Comparison of ENCODE assay signal across 24 cellular contexts in the genomic region with DNA sequence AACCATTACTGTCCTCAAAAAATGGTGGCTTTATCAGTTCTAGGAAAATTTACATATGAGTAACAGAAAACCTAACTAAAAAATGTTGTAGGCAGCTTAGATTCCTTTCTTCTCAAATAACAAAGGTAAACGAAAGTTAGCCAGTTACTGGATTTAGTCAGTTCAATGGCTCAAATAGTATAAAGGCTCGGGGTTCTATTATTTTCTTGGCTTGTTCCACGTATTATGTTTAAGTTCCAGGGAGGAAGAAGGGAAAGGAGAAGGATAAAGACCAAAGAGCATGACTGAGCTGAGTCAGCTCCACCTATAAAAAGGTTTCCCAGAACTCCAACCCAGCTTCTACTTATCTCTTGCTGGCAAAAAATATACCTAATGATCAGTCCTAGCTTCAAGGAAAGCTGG. TPM values are rescaled to one million over a fixed set of nuclear protein-coding genes. Genes with fewer than 3 reads are reported as not detected.
"Had no signal": no experiment of that assay in that cellular context is flagged by ENCODE, and none has a peak within 500 bp of the region (broad histone marks: within the 10 kb centered on the region; RNA-seq: fewer than 3 reads in every experiment).

No MANE protein-coding gene starts in this region.

- H3K27me3 Mint-ChIP-seq: activated CD4-positive, alpha-beta T cell treated with anti-CD3 and anti-CD28 coated beads, Interleukin-2, amount 10 ng/mL, durations not matched to agents 24 days and 14 days; activated naive CD8-positive, alpha-beta T cell treated with anti-CD3 and anti-CD28 coated beads for 36 hours; naive thymus-derived CD4-positive, alpha-beta T cell had no signal

- H3K27ac Mint-ChIP-seq: activated CD4-positive, alpha-beta T cell treated with anti-CD3 and anti-CD28 coated beads, Interleukin-2, amount 10 ng/mL, durations not matched to agents 24 days and 14 days; activated naive CD8-positive, alpha-beta T cell treated with anti-CD3 and anti-CD28 coated beads for 36 hours; activated T-helper 1 cell treated with anti-CD3 and anti-CD28 coated beads, Interleukin-12 subunit alpha, Interleukin-12 subunit beta, Interleukin-2, Interleukin-4 antibody, amounts not matched to agents 30 ng/mL and 10 ng/mL and 1 ng/mL, durations not matched to agents 14 hours and 24 hours and 36 hours; naive thymus-derived CD4-positive, alpha-beta T cell had no signal

- H3K27me3 ChIP-seq: foreskin keratinocyte, tibial nerve had no signal

- DNase-seq: activated CD4-positive, alpha-beta T cell treated with anti-CD3 and anti-CD28 coated beads, Interleukin-2, amount 10 ng/mL, durations not matched to agents 24 days and 14 days; activated CD4-positive, CD25-positive, alpha-beta regulatory T cell; activated naive CD8-positive, alpha-beta T cell treated with anti-CD3 and anti-CD28 coated beads for 36 hours; amygdala; cortex of kidney; effector CD4-positive, alpha-beta T cell; foreskin keratinocyte; immature natural killer cell; left cardiac atrium; lower lobe of right lung; mucosa of descending colon; naive thymus-derived CD4-positive, alpha-beta T cell; nucleus accumbens; right cardiac atrium; stimulated activated CD4-positive, alpha-beta T cell treated with anti-CD3 and anti-CD28 coated beads, Interleukin-4, amount 100 ng/mL, for 24 hours; stimulated activated CD8-positive, alpha-beta memory T cell treated with anti-CD3 and anti-CD28 coated beads, Interleukin-4, amount 100 ng/mL, for 48 hours; stimulated activated naive CD4-positive, alpha-beta T cell treated with Interleukin-2 at 50 U/mL for 16 hours; substantia nigra; SW 1271 had no signal

- H3K4me1 Mint-ChIP-seq: activated naive CD8-positive, alpha-beta T cell treated with anti-CD3 and anti-CD28 coated beads for 36 hours had no signal

- H3K36me3 ChIP-seq: lower lobe of right lung, tibial nerve had no signal

- H3K4me1 ChIP-seq: foreskin keratinocyte, lower lobe of right lung, tibial nerve had no signal

- H3K27ac ChIP-seq: foreskin keratinocyte, lower lobe of right lung, skin epidermis, tibial nerve had no signal

- ATAC-seq: foreskin keratinocyte; left cardiac atrium; lower lobe of right lung; mucosa of descending colon; naive thymus-derived CD4-positive, alpha-beta T cell; right cardiac atrium had no signal

- H3K9me3 Mint-ChIP-seq: activated CD4-positive, alpha-beta T cell treated with anti-CD3 and anti-CD28 coated beads, Interleukin-2, amount 10 ng/mL, durations not matched to agents 24 days and 14 days; activated naive CD8-positive, alpha-beta T cell treated with anti-CD3 and anti-CD28 coated beads for 36 hours; activated T-helper 1 cell treated with anti-CD3 and anti-CD28 coated beads, Interleukin-12 subunit alpha, Interleukin-12 subunit beta, Interleukin-2, Interleukin-4 antibody, amounts not matched to agents 30 ng/mL and 10 ng/mL and 1 ng/mL, durations not matched to agents 14 hours and 24 hours and 36 hours; immature natural killer cell; naive thymus-derived CD4-positive, alpha-beta T cell had no signal

- H3K9me3 ChIP-seq: lower lobe of right lung, mucosa of descending colon had no signal

- H3K36me3 Mint-ChIP-seq: immature natural killer cell had no signal

- H3K4me3 ChIP-seq: lower lobe of right lung, mucosa of descending colon, skin epidermis, tibial nerve had no signal

- H3K4me3 Mint-ChIP-seq: activated CD4-positive, alpha-beta T cell treated with anti-CD3 and anti-CD28 coated beads, Interleukin-2, amount 10 ng/mL, durations not matched to agents 24 days and 14 days; activated naive CD8-positive, alpha-beta T cell treated with anti-CD3 and anti-CD28 coated beads for 36 hours; activated T-helper 1 cell treated with anti-CD3 and anti-CD28 coated beads, Interleukin-12 subunit alpha, Interleukin-12 subunit beta, Interleukin-2, Interleukin-4 antibody, amounts not matched to agents 30 ng/mL and 10 ng/mL and 1 ng/mL, durations not matched to agents 14 hours and 24 hours and 36 hours; immature natural killer cell; naive thymus-derived CD4-positive, alpha-beta T cell had no signal

RNA-seq across cellular contexts. Expression of gene MAB21L2, which starts 41.0 kb away (rescaled TPM):
- total RNA-seq: activated CD4-positive, alpha-beta T cell treated with anti-CD3 and anti-CD28 coated beads, Interleukin-2, amount 10 ng/mL, durations not matched to agents 24 days and 14 days; activated CD8-positive, alpha-beta memory T cell treated with anti-CD3 and anti-CD28 coated beads for 36 hours; activated naive CD8-positive, alpha-beta T cell treated with anti-CD3 and anti-CD28 coated beads for 36 hours; activated T-helper 1 cell treated with anti-CD3 and anti-CD28 coated beads, Interleukin-12 subunit alpha, Interleukin-12 subunit beta, Interleukin-2, Interleukin-4 antibody, amounts not matched to agents 30 ng/mL and 10 ng/mL and 1 ng/mL, durations not matched to agents 14 hours and 24 hours and 36 hours; endothelial cell of umbilical vein; foreskin keratinocyte; lower lobe of right lung; naive thymus-derived CD4-positive, alpha-beta T cell had no signal
- polyA plus RNA-seq: endothelial cell of umbilical vein; foreskin keratinocyte; immature natural killer cell; naive thymus-derived CD4-positive, alpha-beta T cell had no signal
